In the genomic region with DNA sequence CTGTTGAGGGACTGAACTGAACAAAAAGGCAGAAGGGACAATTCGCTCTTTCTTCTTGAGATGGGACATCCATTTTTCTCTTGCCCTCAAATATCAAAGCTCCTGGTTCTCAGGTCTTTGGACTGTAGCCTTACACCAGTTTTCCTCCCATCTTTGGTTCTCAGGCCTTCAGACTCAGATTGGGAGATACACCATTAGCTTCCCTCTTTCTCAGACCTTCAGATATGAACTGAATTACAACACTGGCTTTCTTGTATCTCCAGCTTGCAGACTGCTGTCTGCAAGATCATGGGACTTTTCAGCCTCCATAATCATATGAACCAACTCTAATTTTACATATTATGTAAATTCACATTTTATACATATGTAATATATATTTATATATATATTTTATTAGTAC, we compare ENCODE assay signal across 39 cellular contexts.
"Had no signal": no experiment of that assay in that cellular context is flagged by ENCODE, and none has a peak within 500 bp of the region (broad histone marks: within the 10 kb centered on the region; RNA-seq: fewer than 3 reads in every experiment).

No MANE protein-coding gene starts in this region.

- H3K27ac ChIP-seq: adrenal gland, breast epithelium, cardiac muscle cell, coronary artery, dorsolateral prefrontal cortex, esophagus muscularis mucosa, foreskin keratinocyte, gastrocnemius medialis, heart left ventricle had no signal

- H3K4me1 ChIP-seq: adrenal gland, breast epithelium, esophagus muscularis mucosa, foreskin keratinocyte, gastrocnemius medialis had no signal

- H3K4me3 ChIP-seq: adrenal gland, breast epithelium, cardiac muscle cell, coronary artery, dorsolateral prefrontal cortex, esophagus muscularis mucosa, gastrocnemius medialis, heart left ventricle had no signal

- H3K9me3 Mint-ChIP-seq: activated CD4-positive, alpha-beta memory T cell treated with anti-CD3 and anti-CD28 coated beads for 36 hours; activated CD4-positive, alpha-beta T cell treated with anti-CD3 and anti-CD28 coated beads, Interleukin-2, amount 10 ng/mL, durations not matched to agents 24 days and 14 days; activated naive CD4-positive, alpha-beta T cell treated with anti-CD3 and anti-CD28 coated beads for 36 hours; activated naive CD4-positive, alpha-beta T cell treated with anti-CD3 and anti-CD28 coated beads, Interleukin-2, amount 50 U/mL, for 24 hours; activated naive CD8-positive, alpha-beta T cell treated with anti-CD3 and anti-CD28 coated beads for 36 hours; activated naive CD8-positive, alpha-beta T cell treated with anti-CD3 and anti-CD28 coated beads, Interleukin-2, amount 50 U/mL, for 24 hours; activated T-helper 2 cell treated with anti-CD3 and anti-CD28 coated beads, Interferon-gamma antibody, Interleukin-2, Interleukin-4, amounts not matched to agents 10 μg/mL and 5 μg/mL and 100 μg/mL, durations not matched to agents 14 hours and 24 hours and 36 hours; dendritic cell treated with granulocyte-macrophage colony-stimulating factor and Interleukin-4, amounts not matched to agents 40 ng/mL and 50 ng/mL, for 4 days; effector memory CD8-positive, alpha-beta T cell; T-helper 2 cell treated with Interferon-gamma antibody and Interleukin-4, amounts not matched to agents 5 μg/mL and 100 μg/mL, for 36 hours had no signal

- ATAC-seq: activated CD4-positive, alpha-beta T cell treated with anti-CD3 and anti-CD28 coated beads for 36 hours; activated CD8-positive, alpha-beta memory T cell treated with anti-CD3 and anti-CD28 coated beads, Interleukin-2, amount 10 ng/mL, durations not matched to agents 7 days and 5 days; activated CD8-positive, alpha-beta T cell treated with anti-CD3 and anti-CD28 coated beads, Interleukin-2, amount 10 ng/mL, durations not matched to agents 7 days and 5 days; activated naive CD8-positive, alpha-beta T cell treated with anti-CD3 and anti-CD28 coated beads, Interleukin-2, amount 50 U/mL, for 24 hours; effector memory CD8-positive, alpha-beta T cell; foreskin keratinocyte; gastrocnemius medialis; heart left ventricle; T-helper 17 cell had no signal

- H3K4me1 Mint-ChIP-seq: brain had no signal

- H3K4me3 Mint-ChIP-seq: activated CD4-positive, alpha-beta memory T cell treated with anti-CD3 and anti-CD28 coated beads for 36 hours; activated CD4-positive, alpha-beta T cell treated with anti-CD3 and anti-CD28 coated beads for 36 hours; activated CD4-positive, alpha-beta T cell treated with anti-CD3 and anti-CD28 coated beads, Interleukin-2, amount 10 ng/mL, durations not matched to agents 24 days and 14 days; activated CD8-positive, alpha-beta memory T cell treated with anti-CD3 and anti-CD28 coated beads, Interleukin-2, amount 10 ng/mL, durations not matched to agents 7 days and 5 days; activated CD8-positive, alpha-beta T cell treated with anti-CD3 and anti-CD28 coated beads, Interleukin-2, amount 10 ng/mL, durations not matched to agents 7 days and 5 days; activated naive CD4-positive, alpha-beta T cell treated with anti-CD3 and anti-CD28 coated beads for 36 hours; activated naive CD4-positive, alpha-beta T cell treated with anti-CD3 and anti-CD28 coated beads, Interleukin-2, amount 50 U/mL, for 24 hours; activated naive CD8-positive, alpha-beta T cell treated with anti-CD3 and anti-CD28 coated beads for 36 hours; activated naive CD8-positive, alpha-beta T cell treated with anti-CD3 and anti-CD28 coated beads, Interleukin-2, amount 50 U/mL, for 24 hours; activated T-helper 1 cell treated with anti-CD3 and anti-CD28 coated beads, Interleukin-12 subunit alpha, Interleukin-12 subunit beta, Interleukin-2, Interleukin-4 antibody, amounts not matched to agents 30 ng/mL and 10 ng/mL and 1 ng/mL, durations not matched to agents 14 hours and 24 hours and 36 hours; brain; dendritic cell treated with granulocyte-macrophage colony-stimulating factor and Interleukin-4, amounts not matched to agents 40 ng/mL and 50 ng/mL, for 4 days; effector memory CD8-positive, alpha-beta T cell; T-helper 17 cell; T-helper 2 cell treated with Interferon-gamma antibody and Interleukin-4, amounts not matched to agents 5 μg/mL and 100 μg/mL, for 36 hours had no signal

- H3K36me3 Mint-ChIP-seq: activated CD4-positive, alpha-beta memory T cell treated with anti-CD3 and anti-CD28 coated beads for 36 hours; activated CD8-positive, alpha-beta memory T cell treated with anti-CD3 and anti-CD28 coated beads, Interleukin-2, amount 10 ng/mL, durations not matched to agents 7 days and 5 days; activated naive CD4-positive, alpha-beta T cell treated with anti-CD3 and anti-CD28 coated beads, Interleukin-2, amount 50 U/mL, for 24 hours; activated naive CD8-positive, alpha-beta T cell treated with anti-CD3 and anti-CD28 coated beads for 36 hours; brain had no signal

- DNase-seq: activated CD4-positive, alpha-beta memory T cell treated with anti-CD3 and anti-CD28 coated beads for 36 hours; activated CD4-positive, alpha-beta T cell treated with anti-CD3 and anti-CD28 coated beads for 36 hours; activated CD4-positive, alpha-beta T cell treated with anti-CD3 and anti-CD28 coated beads, Interleukin-2, amount 10 ng/mL, durations not matched to agents 24 days and 14 days; activated CD4-positive, CD25-positive, alpha-beta regulatory T cell; activated CD4-positive, CD25-positive, alpha-beta regulatory T cell treated with anti-CD3 and anti-CD28 coated beads, Interleukin-2, amount 50 U/mL, for 72 hours; activated CD8-positive, alpha-beta memory T cell treated with anti-CD3 and anti-CD28 coated beads, Interleukin-2, amount 10 ng/mL, durations not matched to agents 7 days and 5 days; activated CD8-positive, alpha-beta memory T cell treated with anti-CD3 and anti-CD28 coated beads, Interleukin-2, amount 50 U/mL, for 4 hours; activated CD8-positive, alpha-beta T cell treated with anti-CD3 and anti-CD28 coated beads, Interleukin-2, amount 10 ng/mL, durations not matched to agents 7 days and 5 days; activated effector memory CD4-positive, alpha-beta T cell treated with anti-CD3 and anti-CD28 coated beads, Interleukin-2, amount 50 U/mL, for 16 hours; activated naive CD4-positive, alpha-beta T cell treated with anti-CD3 and anti-CD28 coated beads for 36 hours; activated naive CD8-positive, alpha-beta T cell treated with anti-CD3 and anti-CD28 coated beads for 36 hours; activated naive CD8-positive, alpha-beta T cell treated with anti-CD3 and anti-CD28 coated beads, Interleukin-2, amount 50 U/mL, for 24 hours; activated T-cell treated with anti-CD3 and anti-CD28 coated beads, Interleukin-2, amount 50 U/mL, for 1 hour; activated T-cell treated with anti-CD3 and anti-CD28 coated beads, Interleukin-2, amount 50 U/mL, for 48 hours; adrenal gland; amygdala; aorta; central memory CD4-positive, alpha-beta T cell; cerebellar nuclear complex; dorsolateral prefrontal cortex; effector memory CD8-positive, alpha-beta T cell; erythroblast; foreskin keratinocyte; gastrocnemius medialis; glutamatergic neuron; heart left ventricle; T-helper 1 cell; T-helper 17 cell; T1000 had no signal

- H3K9me3 ChIP-seq: adrenal gland, breast epithelium, esophagus muscularis mucosa, gastrocnemius medialis, heart left ventricle had no signal

- H3K27me3 Mint-ChIP-seq: activated CD4-positive, alpha-beta T cell treated with anti-CD3 and anti-CD28 coated beads for 36 hours; brain; dendritic cell treated with granulocyte-macrophage colony-stimulating factor and Interleukin-4, amounts not matched to agents 40 ng/mL and 50 ng/mL, for 4 days had no signal

- H3K27me3 ChIP-seq: adrenal gland, breast epithelium, cardiac muscle cell, dorsolateral prefrontal cortex, esophagus muscularis mucosa, foreskin keratinocyte, gastrocnemius medialis, heart left ventricle had no signal

- H3K27ac Mint-ChIP-seq: activated CD4-positive, alpha-beta memory T cell treated with anti-CD3 and anti-CD28 coated beads for 36 hours; activated CD4-positive, alpha-beta T cell treated with anti-CD3 and anti-CD28 coated beads for 36 hours; activated CD4-positive, alpha-beta T cell treated with anti-CD3 and anti-CD28 coated beads, Interleukin-2, amount 10 ng/mL, durations not matched to agents 24 days and 14 days; activated CD8-positive, alpha-beta memory T cell treated with anti-CD3 and anti-CD28 coated beads, Interleukin-2, amount 10 ng/mL, durations not matched to agents 7 days and 5 days; activated CD8-positive, alpha-beta T cell treated with anti-CD3 and anti-CD28 coated beads, Interleukin-2, amount 10 ng/mL, durations not matched to agents 7 days and 5 days; activated naive CD4-positive, alpha-beta T cell treated with anti-CD3 and anti-CD28 coated beads for 36 hours; activated naive CD4-positive, alpha-beta T cell treated with anti-CD3 and anti-CD28 coated beads, Interleukin-2, amount 50 U/mL, for 24 hours; activated naive CD8-positive, alpha-beta T cell treated with anti-CD3 and anti-CD28 coated beads for 36 hours; activated naive CD8-positive, alpha-beta T cell treated with anti-CD3 and anti-CD28 coated beads, Interleukin-2, amount 50 U/mL, for 24 hours; activated T-helper 1 cell treated with anti-CD3 and anti-CD28 coated beads, Interleukin-12 subunit alpha, Interleukin-12 subunit beta, Interleukin-2, Interleukin-4 antibody, amounts not matched to agents 30 ng/mL and 10 ng/mL and 1 ng/mL, durations not matched to agents 14 hours and 24 hours and 36 hours; activated T-helper 2 cell treated with anti-CD3 and anti-CD28 coated beads, Interferon-gamma antibody, Interleukin-2, Interleukin-4, amounts not matched to agents 10 μg/mL and 5 μg/mL and 100 μg/mL, durations not matched to agents 14 hours and 24 hours and 36 hours; brain; dendritic cell treated with granulocyte-macrophage colony-stimulating factor and Interleukin-4, amounts not matched to agents 40 ng/mL and 50 ng/mL, for 4 days; effector memory CD8-positive, alpha-beta T cell; T-helper 17 cell; T-helper 2 cell treated with Interferon-gamma antibody and Interleukin-4, amounts not matched to agents 5 μg/mL and 100 μg/mL, for 36 hours had no signal

- H3K36me3 ChIP-seq: adrenal gland, breast epithelium, cardiac muscle cell, esophagus muscularis mucosa, gastrocnemius medialis, heart left ventricle had no signal
